In genomic region chr9:37466037-37466709, GRCh38 we compare ENCODE assay signal across 1 cellular context.
TF ChIP-seq lines count a peak whose summit lies in the region.

No MANE protein-coding gene starts in this region.

TF ChIP-seq in HepG2, 621 proteins besides CTCF, POLR2A, EP300 and RAD21 (continued from another document and continues in another):
- no peak for TF ChIP-seq CSRNP2 (CRISPR knock-in tag; conservative IDR thresholded peaks at IDR 0.05; ENCODE audit: low read depth)
- peak; percentile 44; the same call in 1 of the 2 replicates for TF ChIP-seq IKZF5 (CRISPR knock-in tag; IDR thresholded peaks at IDR 0.05)
- TF ChIP-seq KDM4B (CRISPR knock-in tag; IDR thresholded peaks at IDR 0.05): 0 out of 2 replicates have a peak, but pooled peaks have one; percentile 40
- TF ChIP-seq LBX2 (CRISPR knock-in tag; IDR thresholded peaks at IDR 0.05; ENCODE audit: borderline replicate concordance): no peak
- 0 out of 2 replicates have a peak, but pooled peaks have one; percentile 16 for TF ChIP-seq MIER3 (CRISPR knock-in tag; IDR thresholded peaks at IDR 0.05; ENCODE audit: borderline replicate concordance)
- TF ChIP-seq ZFP37 (CRISPR knock-in tag; IDR thresholded peaks at IDR 0.05; ENCODE audit: borderline replicate concordance): no peak
- TF ChIP-seq SMARCC2 (IDR thresholded peaks at IDR 0.05): no peak
- TF ChIP-seq SNAPC4 (CRISPR knock-in tag; IDR thresholded peaks at IDR 0.05): no peak
- TF ChIP-seq ARID5B (CRISPR knock-in tag; IDR thresholded peaks at IDR 0.05): no peak
- TF ChIP-seq ZNF274 (CRISPR knock-in tag; IDR thresholded peaks at IDR 0.05): peak; percentile 6; the same call in 1 of the 2 replicates
- TF ChIP-seq CENPT (CRISPR knock-in tag; IDR thresholded peaks at IDR 0.05; ENCODE audit: low read depth): no peak
- 0 out of 2 replicates have a peak, but pooled peaks have one; percentile 21 for TF ChIP-seq ZNF703 (CRISPR knock-in tag; IDR thresholded peaks at IDR 0.05; ENCODE audit: borderline replicate concordance)
- TF ChIP-seq RFXAP (CRISPR knock-in tag; IDR thresholded peaks at IDR 0.05; ENCODE audit: borderline replicate concordance): no peak
- no peak for TF ChIP-seq FOXP1 (IDR thresholded peaks at IDR 0.05)
- TF ChIP-seq FOXP1 (CRISPR knock-in tag; IDR thresholded peaks at IDR 0.05): no peak
- peak; percentile 31 for TF ChIP-seq SKI (IDR thresholded peaks at IDR 0.05; ENCODE audit: partially characterized antibody)
- no peak for TF ChIP-seq WIZ (CRISPR knock-in tag; IDR thresholded peaks at IDR 0.05)
- TF ChIP-seq ZNF547 (CRISPR knock-in tag; IDR thresholded peaks at IDR 0.05): no peak
- 0 out of 2 replicates have a peak, but pooled peaks have one; percentile 33 for TF ChIP-seq ZC3H4 (CRISPR knock-in tag; IDR thresholded peaks at IDR 0.05; ENCODE audit: borderline replicate concordance)
- TF ChIP-seq ZMYM2 (CRISPR knock-in tag; IDR thresholded peaks at IDR 0.05): no peak
- TF ChIP-seq ZGPAT (CRISPR knock-in tag; IDR thresholded peaks at IDR 0.05): peak; percentile 14; the same call in 1 of the 2 replicates
- no peak for TF ChIP-seq SIN3B (IDR thresholded peaks at IDR 0.05; ENCODE audit: low read length)
- TF ChIP-seq NFIB (CRISPR knock-in tag; IDR thresholded peaks at IDR 0.05; ENCODE audit: borderline replicate concordance): no peak
- TF ChIP-seq IRF1 (CRISPR knock-in tag; IDR thresholded peaks at IDR 0.05; ENCODE audit: low read depth): 0 out of 2 replicates have a peak, but pooled peaks have one; percentile 12
- no peak for TF ChIP-seq TBX3 (IDR thresholded peaks at IDR 0.05; ENCODE audit: borderline replicate concordance)
- no peak; the same call in 1 of the 2 replicates for TF ChIP-seq MXD3 (CRISPR knock-in tag; IDR thresholded peaks at IDR 0.05)
- TF ChIP-seq ZNF350 (CRISPR knock-in tag; IDR thresholded peaks at IDR 0.05; ENCODE audit: borderline replicate concordance, low read depth): no peak; the same call in 1 of the 2 replicates
- TF ChIP-seq ZNF768 (CRISPR knock-in tag; IDR thresholded peaks at IDR 0.05): 0 out of 2 replicates have a peak, but pooled peaks have one; percentile 8
- no peak for TF ChIP-seq HNRNPUL1 (IDR thresholded peaks at IDR 0.05; ENCODE audit: low read depth, low read length)
- TF ChIP-seq ZNF496 (CRISPR knock-in tag; IDR thresholded peaks at IDR 0.05; ENCODE audit: insufficient replicate concordance): no peak
- peak; percentile 68 for TF ChIP-seq NRL (CRISPR knock-in tag; IDR thresholded peaks at IDR 0.05; ENCODE audit: borderline replicate concordance)
- no peak for TF ChIP-seq ZNF883 (CRISPR knock-in tag; IDR thresholded peaks at IDR 0.05; ENCODE audit: not compliant biosample characterization)
- TF ChIP-seq CCDC6 (CRISPR knock-in tag; IDR thresholded peaks at IDR 0.05): peak; percentile 57; the same call in 1 of the 2 replicates
- peak; percentile 25 for TF ChIP-seq HDAC1 (CRISPR knock-in tag; IDR thresholded peaks at IDR 0.05)
- TF ChIP-seq GATAD2A (CRISPR knock-in tag; IDR thresholded peaks at IDR 0.05): no peak
- no peak for TF ChIP-seq JUN (CRISPR knock-in tag; IDR thresholded peaks at IDR 0.05)
- no peak for TF ChIP-seq SMYD3 (CRISPR knock-in tag; IDR thresholded peaks at IDR 0.05)
- TF ChIP-seq ZNF639 (CRISPR knock-in tag; conservative IDR thresholded peaks at IDR 0.05): 0 out of 2 replicates have a peak, but pooled peaks have one; percentile 38
- 0 out of 2 replicates have a peak, but pooled peaks have one; percentile 8 for TF ChIP-seq RNF2 (conservative IDR thresholded peaks at IDR 0.05; ENCODE audit: low read depth)
- 0 out of 2 replicates have a peak, but pooled peaks have one; percentile 21 for TF ChIP-seq PATZ1 (CRISPR knock-in tag; IDR thresholded peaks at IDR 0.05)
- TF ChIP-seq XBP1 (CRISPR knock-in tag; IDR thresholded peaks at IDR 0.05): no peak
- TF ChIP-seq ZNF543 (CRISPR knock-in tag; IDR thresholded peaks at IDR 0.05): no peak
- TF ChIP-seq NFYB (CRISPR knock-in tag; IDR thresholded peaks at IDR 0.05): no peak
- TF ChIP-seq TAF1 (CRISPR knock-in tag; IDR thresholded peaks at IDR 0.05): peak; percentile 50; the same call in 1 of the 2 replicates
- 0 out of 2 replicates have a peak, but pooled peaks have one; percentile 30 for TF ChIP-seq ZNF335 (CRISPR knock-in tag; IDR thresholded peaks at IDR 0.05)
- TF ChIP-seq KDM3A (CRISPR knock-in tag; IDR thresholded peaks at IDR 0.05; ENCODE audit: low read depth): no peak
- no peak for TF ChIP-seq ZNF33B (CRISPR knock-in tag; IDR thresholded peaks at IDR 0.05)
- TF ChIP-seq CAMTA2 (CRISPR knock-in tag; IDR thresholded peaks at IDR 0.05; ENCODE audit: borderline replicate concordance): no peak
